Comparison of ENCODE assay signal across 16 cellular contexts in the genomic region with DNA sequence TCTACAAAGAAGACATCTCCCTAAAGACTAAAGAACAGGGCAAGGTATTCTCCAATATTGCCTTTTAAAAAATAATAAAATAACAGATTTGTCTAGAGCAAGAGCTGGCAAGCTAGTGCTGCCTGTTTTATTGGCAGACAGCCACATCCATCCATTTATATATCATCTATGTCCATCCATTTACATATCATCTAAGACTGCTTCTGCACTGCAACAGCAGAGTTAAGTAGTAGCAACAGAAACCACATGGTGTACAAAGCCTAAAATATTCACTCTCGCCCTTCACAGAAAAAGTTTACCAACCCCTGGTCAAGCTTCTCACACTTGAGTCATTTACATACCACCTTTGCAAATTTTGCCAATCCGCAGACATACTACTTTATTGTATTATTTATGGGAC.
DNase-seq lines count a peak whose midpoint lies in the region; TF ChIP-seq lines count a peak whose summit lies in the region.
"Had no signal": no experiment of that assay in that cellular context is flagged by ENCODE, and none has a peak within 500 bp of the region (broad histone marks: within the 10 kb centered on the region; RNA-seq: fewer than 3 reads in every experiment).

No MANE protein-coding gene starts in this region.

- no peaks in the 10 kb centered on the region for H3K27me3 ChIP-seq in BLaER1 treated with 17β-estradiol and CSF1 and Interleukin-3, amounts not matched to agents 10 nM and 100 nM
- H3K27me3 ChIP-seq in testis, result no peaks in the 10 kb centered on the region
- H3K27me3 ChIP-seq: BE2C had no signal

- H3K4me3 ChIP-seq in BLaER1 treated with 17β-estradiol and CSF1 and Interleukin-3, amounts not matched to agents 10 nM and 100 nM, result no peak overlapping the region
- no peak overlapping the region for H3K4me3 ChIP-seq in testis
- H3K4me3 ChIP-seq: A549, HAP-1 had no signal

- peak overlapping the region in 7 of 11 experiments; percentile 14 to 79 (median 72); a peak in 12 of 22 replicates for H3K4me2 ChIP-seq in BLaER1 treated with 17β-estradiol and CSF1 and Interleukin-3, amounts not matched to agents 10 nM and 100 nM
- H3K4me2 ChIP-seq: A549 had no signal

- WGBS in testis, 2 donors, result 94 to 95% methylated on average over 2 of the region's 2 CpGs

- H3K9me3 ChIP-seq in BLaER1 treated with 17β-estradiol and CSF1 and Interleukin-3, amounts not matched to agents 10 nM and 100 nM (replicated peaks in 1 of 11), result no peaks in the 10 kb centered on the region
- H3K9me3 ChIP-seq in testis, result no peaks in the 10 kb centered on the region
- H3K9me3 ChIP-seq: A549, BE2C, HAP-1 had no signal

- H3K27ac ChIP-seq in BLaER1 treated with 17β-estradiol and CSF1 and Interleukin-3, amounts not matched to agents 10 nM and 100 nM, result peak overlapping the region in 2 of 11 experiments; percentile 57 to 59; a peak in 3 of 22 replicates
- no peak overlapping the region for H3K27ac ChIP-seq in testis
- H3K27ac ChIP-seq: A549 had no signal

- no peak for TF ChIP-seq POLR2A in testis (IDR thresholded peaks at IDR 0.05)

- H3K36me3 ChIP-seq in BLaER1 treated with 17β-estradiol and CSF1 and Interleukin-3, amounts not matched to agents 10 nM and 100 nM, result peaks cover 95 to 98% (median 97%) of the 10 kb centered on the region in 11 experiments
- H3K36me3 ChIP-seq in testis (ENCODE audit: low read depth, missing control alignments), result no peaks in the 10 kb centered on the region

- CTCF ChIA-PET in activated naive CD4-positive, alpha-beta T cell treated with anti-CD3 and anti-CD28 coated beads for 36 hours (lab: Charles Lee), result interaction anchor here (0.9 to 1.3 kb wide), 3 partner anchors 26 to 161 kb away, joined by 3 to 10 read pairs (median 4); no protein-coding TSS in a partner anchor

- peaks cover 16 to 76% (median 57%) of the 10 kb centered on the region in 10 experiments for H3K4me1 ChIP-seq in BLaER1 treated with 17β-estradiol and CSF1 and Interleukin-3, amounts not matched to agents 10 nM and 100 nM
- no peaks in the 10 kb centered on the region for H3K4me1 ChIP-seq in testis
- H3K4me1 ChIP-seq: A549, BE2C, HAP-1 had no signal

- H3K27me3 Mint-ChIP-seq in activated naive CD4-positive, alpha-beta T cell treated with anti-CD3 and anti-CD28 coated beads for 36 hours (ENCODE audit: low read depth), result no peaks in the 10 kb centered on the region
- no peaks in the 10 kb centered on the region for H3K27me3 Mint-ChIP-seq in chondrocyte (ENCODE audit: low read depth)

- no peak for DNase-seq in activated naive CD4-positive, alpha-beta T cell treated with anti-CD3 and anti-CD28 coated beads for 36 hours
- DNase-seq in activated naive CD4-positive, alpha-beta T cell (lab: John Stamatoyannopoulos, UW), result no peak
- DNase-seq in G401 (ENCODE audit: low spot score) (peak; percentile 26), chondrocyte (ENCODE audit: low spot score) (no peak), medulla oblongata (ENCODE audit: extremely low spot score) (no peak), testis (no peak)
- DNase-seq in effector CD8-positive, alpha-beta T cell (lab: John Stamatoyannopoulos, UW), result no peak
- DNase-seq: BE2C, Calu3, DMS153, DMS79 treated with DMSO at 0.1 percent for 48 hours, EL, GDM1 had no signal

- H3K4me1 Mint-ChIP-seq in activated naive CD4-positive, alpha-beta T cell treated with anti-CD3 and anti-CD28 coated beads for 36 hours (ENCODE audit: low read depth), result no peaks in the 10 kb centered on the region
- H3K4me1 Mint-ChIP-seq in chondrocyte (ENCODE audit: low read depth), result peaks cover 8% of the 10 kb centered on the region

- no peaks in the 10 kb centered on the region for H3K9me3 Mint-ChIP-seq in activated naive CD4-positive, alpha-beta T cell treated with anti-CD3 and anti-CD28 coated beads for 36 hours
- no peaks in the 10 kb centered on the region for H3K9me3 Mint-ChIP-seq in chondrocyte (ENCODE audit: low read depth)

- in situ Hi-C loops in G401 (cut with HindIII; ENCODE audit: low sequenced_read_pairs), result no loop called here

- H3K36me3 Mint-ChIP-seq in activated naive CD4-positive, alpha-beta T cell treated with anti-CD3 and anti-CD28 coated beads for 36 hours (ENCODE audit: low read depth), result peaks cover 40% of the 10 kb centered on the region
- H3K36me3 Mint-ChIP-seq in chondrocyte (ENCODE audit: low read depth), result peaks cover 23% of the 10 kb centered on the region

- 0 out of 22 replicates have a peak overlapping the region, but pooled peaks of 1 of the 11 experiments have one; percentile 42 for H3K9ac ChIP-seq in BLaER1 treated with 17β-estradiol and CSF1 and Interleukin-3, amounts not matched to agents 10 nM and 100 nM

- H3K27ac Mint-ChIP-seq in activated naive CD4-positive, alpha-beta T cell treated with anti-CD3 and anti-CD28 coated beads for 36 hours, result peak overlapping the region; percentile 8
- peak overlapping the region; percentile 46 for H3K27ac Mint-ChIP-seq in chondrocyte (ENCODE audit: unreplicated experiment)

- no peak for TF ChIP-seq CTCF in chondrocyte (IDR thresholded peaks at IDR 0.05)
- TF ChIP-seq CTCF in testis (IDR thresholded peaks at IDR 0.05), result no peak

- H3K4me3 Mint-ChIP-seq in activated naive CD4-positive, alpha-beta T cell treated with anti-CD3 and anti-CD28 coated beads for 36 hours, result no peak overlapping the region
- H3K4me3 Mint-ChIP-seq in chondrocyte (ENCODE audit: unreplicated experiment), result no peak overlapping the region

- H4K20me1 ChIP-seq in BLaER1 treated with 17β-estradiol and CSF1 and Interleukin-3, amounts not matched to agents 10 nM and 100 nM, result peaks cover 0 to 69% (median 12%) of the 10 kb centered on the region in 11 experiments; a peak in 11 of 22 replicates

- intact Hi-C loops in activated naive CD4-positive, alpha-beta T cell treated with anti-CD3 and anti-CD28 coated beads for 36 hours (cut with micrococcal nuclease), result no loop called here
- intact Hi-C loops in testis (cut with DNase I; ENCODE audit: low total_unique reads), result no loop called here
